In genomic region chr2:147463881-147464520, GRCh38 we compare ENCODE assay signal across 11 cellular contexts.
A peak's percentile ranks its signal among the peaks of the same experiment; 100 is the strongest.
DNase-seq lines count a peak whose midpoint lies in the region; ATAC-seq and TF ChIP-seq lines count a peak whose summit lies in the region.
"Had no signal": no experiment of that assay in that cellular context is flagged by ENCODE, and none has a peak within 500 bp of the region (broad histone marks: within the 10 kb centered on the region; RNA-seq: fewer than 3 reads in every experiment).

No MANE protein-coding gene starts in this region.

- H3K4me3 Mint-ChIP-seq in type B pancreatic cell: no peak overlapping the region
- no peak overlapping the region for H3K4me3 Mint-ChIP-seq in osteocyte (ENCODE audit: unreplicated experiment)

- TF ChIP-seq CTCF in type B pancreatic cell (conservative IDR thresholded peaks at IDR 0.05) (no peak), osteocyte (IDR thresholded peaks at IDR 0.05) (no peak)

- H3K27ac Mint-ChIP-seq in type B pancreatic cell (peak overlapping the region; percentile 9), osteocyte (ENCODE audit: unreplicated experiment) (no peak overlapping the region)

- H3K27me3 Mint-ChIP-seq in type B pancreatic cell (peaks cover 3% of the 10 kb centered on the region), osteocyte (ENCODE audit: unreplicated experiment) (no peaks in the 10 kb centered on the region)

- H3K9me3 Mint-ChIP-seq in type B pancreatic cell (no peaks in the 10 kb centered on the region), osteocyte (ENCODE audit: unreplicated experiment) (no peaks in the 10 kb centered on the region)

- DNase-seq in NCI-H526 treated with DMSO at 0.1 percent for 48 hours (lab: John Stamatoyannopoulos, UW): peak; percentile 23
- no peak for DNase-seq in type B pancreatic cell (ENCODE audit: extremely low spot score, unreplicated experiment)
- no peak for DNase-seq in CD1c-positive myeloid dendritic cell (ENCODE audit: extremely low spot score)
- no peak for DNase-seq in stimulated activated CD4-positive, alpha-beta T cell treated with anti-CD3 and anti-CD28 coated beads, Interleukin-2, amount 100 ng/mL, for 24 hours
- DNase-seq in osteocyte (ENCODE audit: extremely low spot score, unreplicated experiment): no peak
- DNase-seq: activated CD4-positive, alpha-beta T cell treated with anti-CD3 and anti-CD28 coated beads for 48 hours; amniotic stem cell; lower lobe of right lung; RPMI8226 had no signal

- H3K36me3 Mint-ChIP-seq in type B pancreatic cell: no peaks in the 10 kb centered on the region
- no peaks in the 10 kb centered on the region for H3K36me3 Mint-ChIP-seq in osteocyte (ENCODE audit: unreplicated experiment)

- peaks cover 6% of the 10 kb centered on the region for H3K4me1 Mint-ChIP-seq in type B pancreatic cell (ENCODE audit: unreplicated experiment)
- H3K4me1 Mint-ChIP-seq in osteocyte (ENCODE audit: unreplicated experiment): peaks cover 1% of the 10 kb centered on the region

- peak; percentile 93 for ATAC-seq in GM19395 (IDR thresholded peaks at IDR 0.05; ENCODE audit: unreplicated experiment)
- peak; percentile 96 for ATAC-seq in HG02943 (IDR thresholded peaks at IDR 0.05; ENCODE audit: low read depth, unreplicated experiment)
- ATAC-seq: lower lobe of right lung had no signal
